ENCODE assay signal across 20 cellular contexts in genomic region chr7:147829021-147829420, GRCh38.
"Had no signal": no experiment of that assay in that cellular context is flagged by ENCODE, and none has a peak within 500 bp of the region (broad histone marks: within the 10 kb centered on the region; RNA-seq: fewer than 3 reads in every experiment).

No MANE protein-coding gene starts in this region.

- DNase-seq: activated CD4-positive, alpha-beta T cell treated with anti-CD3 and anti-CD28 coated beads, Interleukin-2, amount 10 ng/mL, durations not matched to agents 24 days and 14 days; activated CD4-positive, alpha-beta T cell treated with anti-CD3 and anti-CD28 coated beads, Interleukin-2, amount 50 U/mL, for 48 hours; activated CD4-positive, CD25-positive, alpha-beta regulatory T cell treated with anti-CD3 and anti-CD28 coated beads, Interleukin-2, amount 50 U/mL, for 72 hours; activated CD8-positive, alpha-beta memory T cell treated with anti-CD3 and anti-CD28 coated beads, Interleukin-2, amount 10 ng/mL, durations not matched to agents 7 days and 5 days; activated effector memory CD4-positive, alpha-beta T cell treated with anti-CD3 and anti-CD28 coated beads, Interleukin-2, amount 50 U/mL, for 16 hours; activated naive CD4-positive, alpha-beta T cell treated with anti-CD3 and anti-CD28 coated beads for 36 hours; activated T-cell treated with anti-CD3 and anti-CD28 coated beads, Interleukin-2, amount 50 U/mL, for 4 hours; amygdala; Karpas-422; MM.1S; NCI-H1105 treated with DMSO at 0.1 percent for 48 hours; NCI-H1436 treated with DMSO at 0.1 percent for 48 hours; NCI-H1930; NCI-H2107; NCI-H526; Peyer's patch; SHP77 had no signal

- H3K4me1 ChIP-seq: Peyer's patch, SJSA1 had no signal

- H3K27me3 ChIP-seq: Peyer's patch, SJSA1 had no signal

- H3K9me3 ChIP-seq: Peyer's patch, SJSA1 had no signal

- H3K4me3 ChIP-seq: K562, Peyer's patch, SJSA1 had no signal

- ATAC-seq: activated CD8-positive, alpha-beta memory T cell treated with anti-CD3 and anti-CD28 coated beads, Interleukin-2, amount 10 ng/mL, durations not matched to agents 7 days and 5 days; activated T-cell treated with anti-CD3 and anti-CD28 coated beads, Interleukin-2, amount 50 U/mL, for 4 hours; K562; WTC11 had no signal

- H3K27ac ChIP-seq: Peyer's patch, SJSA1 had no signal

- H3K36me3 ChIP-seq: Peyer's patch, SJSA1 had no signal
